24 cellular contexts compared by ENCODE assay signal in genomic region chr12:23126794-23127193, GRCh38.
"Had no signal": no experiment of that assay in that cellular context is flagged by ENCODE, and none has a peak within 500 bp of the region (broad histone marks: within the 10 kb centered on the region; RNA-seq: fewer than 3 reads in every experiment).

No MANE protein-coding gene starts in this region.

- H3K27me3 Mint-ChIP-seq: activated CD4-positive, alpha-beta memory T cell treated with anti-CD3 and anti-CD28 coated beads for 36 hours; activated CD4-positive, alpha-beta T cell treated with anti-CD3 and anti-CD28 coated beads, Interleukin-2, amount 10 ng/mL, durations not matched to agents 7 days and 5 days had no signal

- H3K4me1 Mint-ChIP-seq: activated CD4-positive, alpha-beta T cell treated with anti-CD3 and anti-CD28 coated beads, Interleukin-2, amount 10 ng/mL, durations not matched to agents 7 days and 5 days had no signal

- H3K4me3 Mint-ChIP-seq: activated CD4-positive, alpha-beta memory T cell treated with anti-CD3 and anti-CD28 coated beads for 36 hours; activated CD4-positive, alpha-beta T cell treated with anti-CD3 and anti-CD28 coated beads, Interleukin-2, amount 10 ng/mL, durations not matched to agents 7 days and 5 days; activated naive CD4-positive, alpha-beta T cell treated with anti-CD3 and anti-CD28 coated beads for 36 hours; activated T-cell treated with anti-CD3 and anti-CD28 coated beads, Interleukin-2, amount 50 U/mL, for 4 hours; activated T-helper 1 cell treated with anti-CD3 and anti-CD28 coated beads, Interleukin-12 subunit alpha, Interleukin-12 subunit beta, Interleukin-2, Interleukin-4 antibody, amounts not matched to agents 30 ng/mL and 10 ng/mL and 1 ng/mL, durations not matched to agents 14 hours and 24 hours and 36 hours; T-helper 1 cell treated with Interleukin-12 subunit alpha and Interleukin-12 subunit beta and Interleukin-4 antibody, amounts not matched to agents 30 μg/mL and 1 μg/mL, for 36 hours; T-helper 2 cell treated with Interferon-gamma antibody and Interleukin-4, amounts not matched to agents 5 μg/mL and 100 μg/mL, for 36 hours had no signal

- ATAC-seq: activated naive CD4-positive, alpha-beta T cell treated with anti-CD3 and anti-CD28 coated beads, Interleukin-2, amount 50 U/mL, for 72 hours; activated T-cell treated with anti-CD3 and anti-CD28 coated beads, Interleukin-2, amount 50 U/mL, for 4 hours; body of pancreas had no signal

- H3K4me1 ChIP-seq: adrenal gland, body of pancreas, breast epithelium had no signal

- H3K27me3 ChIP-seq: adrenal gland, body of pancreas, breast epithelium had no signal

- H3K27ac Mint-ChIP-seq: activated CD4-positive, alpha-beta memory T cell treated with anti-CD3 and anti-CD28 coated beads for 36 hours; activated CD4-positive, alpha-beta T cell treated with anti-CD3 and anti-CD28 coated beads, Interleukin-2, amount 10 ng/mL, durations not matched to agents 7 days and 5 days; activated naive CD4-positive, alpha-beta T cell treated with anti-CD3 and anti-CD28 coated beads for 36 hours; activated naive CD4-positive, alpha-beta T cell treated with anti-CD3 and anti-CD28 coated beads, Interleukin-2, amount 50 U/mL, for 72 hours; activated T-helper 1 cell treated with anti-CD3 and anti-CD28 coated beads, Interleukin-12 subunit alpha, Interleukin-12 subunit beta, Interleukin-2, Interleukin-4 antibody, amounts not matched to agents 30 ng/mL and 10 ng/mL and 1 ng/mL, durations not matched to agents 14 hours and 24 hours and 36 hours; T-helper 1 cell treated with Interleukin-12 subunit alpha and Interleukin-12 subunit beta and Interleukin-4 antibody, amounts not matched to agents 30 μg/mL and 1 μg/mL, for 36 hours; T-helper 2 cell treated with Interferon-gamma antibody and Interleukin-4, amounts not matched to agents 5 μg/mL and 100 μg/mL, for 36 hours had no signal

- DNase-seq: activated CD4-positive, alpha-beta memory T cell treated with anti-CD3 and anti-CD28 coated beads for 36 hours; activated CD4-positive, alpha-beta T cell treated with anti-CD3 and anti-CD28 coated beads, Interleukin-2, amount 10 ng/mL, durations not matched to agents 7 days and 5 days; activated CD8-positive, alpha-beta memory T cell treated with anti-CD3 and anti-CD28 coated beads, Interleukin-2, amount 50 U/mL, for 4 hours; activated gamma-delta T cell treated with Interleukin-2 at 50 U/mL for 16 hours; activated naive CD4-positive, alpha-beta T cell treated with anti-CD3 and anti-CD28 coated beads for 36 hours; activated T-cell treated with anti-CD3 and anti-CD28 coated beads for 4 hours; activated T-cell treated with anti-CD3 and anti-CD28 coated beads, Interleukin-2, amount 50 U/mL, for 4 hours; adrenal gland; body of pancreas; MM.1S; MV-4-11; NCI-H1092; NCI-H1436 treated with DMSO at 0.1 percent for 48 hours; NCI-H1694 treated with DMSO at 0.1 percent for 48 hours; NCI-H2029; NCI-H345; NCI-H524 treated with DMSO at 0.1 percent for 48 hours; OCI-M1; Right ventricle myocardium superior had no signal

- H3K27ac ChIP-seq: adrenal gland, body of pancreas, breast epithelium had no signal

- H3K36me3 ChIP-seq: adrenal gland, breast epithelium had no signal

- H3K9me3 ChIP-seq: adrenal gland, body of pancreas, breast epithelium had no signal

- H3K9me3 Mint-ChIP-seq: activated CD4-positive, alpha-beta memory T cell treated with anti-CD3 and anti-CD28 coated beads for 36 hours; activated CD4-positive, alpha-beta T cell treated with anti-CD3 and anti-CD28 coated beads, Interleukin-2, amount 10 ng/mL, durations not matched to agents 7 days and 5 days; activated naive CD4-positive, alpha-beta T cell treated with anti-CD3 and anti-CD28 coated beads for 36 hours; activated T-cell treated with anti-CD3 and anti-CD28 coated beads, Interleukin-2, amount 50 U/mL, for 4 hours; activated T-helper 1 cell treated with anti-CD3 and anti-CD28 coated beads, Interleukin-12 subunit alpha, Interleukin-12 subunit beta, Interleukin-2, Interleukin-4 antibody, amounts not matched to agents 30 ng/mL and 10 ng/mL and 1 ng/mL, durations not matched to agents 14 hours and 24 hours and 36 hours; T-helper 1 cell treated with Interleukin-12 subunit alpha and Interleukin-12 subunit beta and Interleukin-4 antibody, amounts not matched to agents 30 μg/mL and 1 μg/mL, for 36 hours; T-helper 2 cell treated with Interferon-gamma antibody and Interleukin-4, amounts not matched to agents 5 μg/mL and 100 μg/mL, for 36 hours had no signal

- H3K36me3 Mint-ChIP-seq: activated CD4-positive, alpha-beta memory T cell treated with anti-CD3 and anti-CD28 coated beads for 36 hours; activated naive CD4-positive, alpha-beta T cell treated with anti-CD3 and anti-CD28 coated beads, Interleukin-2, amount 50 U/mL, for 72 hours had no signal

- H3K4me3 ChIP-seq: adrenal gland, body of pancreas, breast epithelium had no signal
